ENCODE assay signal across 10 cellular contexts in the genomic region with DNA sequence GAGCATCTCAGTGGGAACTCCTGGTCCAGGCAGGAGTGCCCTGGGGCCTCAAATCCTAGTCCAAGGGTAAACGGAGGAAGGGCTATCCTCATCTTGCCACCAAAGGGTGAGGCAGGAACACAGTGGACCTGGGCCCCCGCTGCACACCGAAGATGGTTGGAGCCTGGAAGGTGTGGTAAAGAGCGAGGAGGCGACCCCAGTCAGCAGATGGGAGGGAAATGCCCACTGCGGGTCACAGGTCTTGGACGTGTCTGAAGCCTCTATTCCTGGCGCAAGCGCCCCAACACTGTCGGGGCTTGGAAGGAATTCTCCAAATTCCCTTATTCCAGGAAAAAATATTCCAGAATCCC. TPM values are rescaled to one million over a fixed set of nuclear protein-coding genes. Genes with fewer than 3 reads are reported as not detected.
DNase-seq lines count a peak whose midpoint lies in the region; ATAC-seq and TF ChIP-seq lines count a peak whose summit lies in the region.
"Had no signal": no experiment of that assay in that cellular context is flagged by ENCODE, and none has a peak within 500 bp of the region (broad histone marks: within the 10 kb centered on the region; RNA-seq: fewer than 3 reads in every experiment).

No MANE protein-coding gene starts in this region.

- peaks cover 48% of the 10 kb centered on the region for H3K4me1 ChIP-seq in suprapubic skin

- WGBS in suprapubic skin, result 0% methylated on average over 5 of the region's 10 CpGs

- TF ChIP-seq CTCF in astrocyte of the spinal cord (IDR thresholded peaks at IDR 0.05; ENCODE audit: low read depth, low read length) (no peak), suprapubic skin (IDR thresholded peaks at IDR 0.05) (no peak), GM10248 (IDR thresholded peaks at IDR 0.05; ENCODE audit: control extremely low read depth, extremely low read depth, low read depth, missing control alignments) (no peak)

- H3K9me3 ChIP-seq in suprapubic skin, result no peaks in the 10 kb centered on the region

- H3K27ac ChIP-seq in layer of hippocampus (ENCODE audit: low read depth, low read length) (peak overlapping the region; percentile 38), suprapubic skin (peak overlapping the region; percentile 94)

- H3K27me3 ChIP-seq in layer of hippocampus (ENCODE audit: control insufficient read depth, insufficient read depth, low read length) (no peaks in the 10 kb centered on the region), suprapubic skin (no peaks in the 10 kb centered on the region)

- H3K36me3 ChIP-seq in suprapubic skin, result no peaks in the 10 kb centered on the region

- CTCF ChIA-PET in GM10248 (lab: Yijun Ruan, JAX), result no interaction called here

- ATAC-seq in GM19397 (IDR thresholded peaks at IDR 0.05; ENCODE audit: unreplicated experiment), result no peak

- no peak for TF ChIP-seq POLR2A in suprapubic skin (IDR thresholded peaks at IDR 0.05)

- POLR2A ChIA-PET in GM10248 (lab: Yijun Ruan, JAX), result no interaction called here

- TF ChIP-seq EP300 in suprapubic skin (IDR thresholded peaks at IDR 0.05), result no peak

- H3K4me3 ChIP-seq in astrocyte of the spinal cord (ENCODE audit: low read depth, low read length) (peak overlapping the region; percentile 55), suprapubic skin (peak overlapping the region; percentile 85)

- in situ Hi-C loops in astrocyte of the spinal cord (cut with HindIII; ENCODE audit: low sequenced_read_pairs), result no loop called here

- DNase-seq in DMS53 (lab: John Stamatoyannopoulos, UW) (peak; percentile 31), DMS53 treated with DMSO at 0.1 percent for 48 hours (lab: John Stamatoyannopoulos, UW; ENCODE audit: unreplicated experiment) (no peak), astrocyte of the spinal cord (ENCODE audit: low read depth, low spot score) (no peak), suprapubic skin (ENCODE audit: low spot score in 2 of 2) (no peak), AML-193 (lab: John Stamatoyannopoulos, UW) (no peak), GM10248 (ENCODE audit: extremely low spot score) (no peak)
- DNase-seq: activated CD4-positive, CD25-positive, alpha-beta regulatory T cell treated with anti-CD3 and anti-CD28 coated beads, Interleukin-2, amount 50 U/mL, for 72 hours; posterior cingulate gyrus had no signal

RNA-seq across cellular contexts. Expression of a gene that starts 38.5 kb away (rescaled TPM):
- total RNA-seq in suprapubic skin, result 10 to 100 TPM in 1 of 4 donors, 1 to 10 TPM in 3; 7.4 to 11.4 (median 8.3) TPM
